Comparison of ENCODE assay signal across 15 cellular contexts in genomic region chr10:16681525-16681924, GRCh38.
DNase-seq lines count a peak whose midpoint lies in the region; ATAC-seq and TF ChIP-seq lines count a peak whose summit lies in the region.
"Had no signal": no experiment of that assay in that cellular context is flagged by ENCODE, and none has a peak within 500 bp of the region (broad histone marks: within the 10 kb centered on the region; RNA-seq: fewer than 3 reads in every experiment).

No MANE protein-coding gene starts in this region.

- no peak for TF ChIP-seq POLR2A in IMR-90 (IDR thresholded peaks at IDR 0.05; ENCODE audit: low read depth, low read length)

- intact Hi-C loops in activated CD4-positive, alpha-beta T cell treated with anti-CD3 and anti-CD28 coated beads for 36 hours (cut with DNase I, micrococcal nuclease) = no loop called here
- intact Hi-C loops in IMR-90 (cut with micrococcal nuclease) = no loop called here

- no peaks in the 10 kb centered on the region for H3K4me1 ChIP-seq in IMR-90 (ENCODE audit: control insufficient read depth, insufficient read depth, low read length)
- H3K4me1 ChIP-seq: BE2C, HAP-1 had no signal

- WGBS in IMR-90 (ENCODE audit: extremely low coverage in 2 of 2, insufficient read length in 1 of 2), 2 experiments = no CpG with 5 or more reads among the region's 1 CpG

- H3K9ac ChIP-seq in IMR-90 (ENCODE audit: low read depth, low read length) = no peak overlapping the region

- no peak overlapping the region for H3K56ac ChIP-seq in IMR-90 (ENCODE audit: extremely low read depth, insufficient read depth, low read length)

- TF ChIP-seq CTCF in IMR-90 (conservative IDR thresholded peaks at IDR 0.05; ENCODE audit: low read depth, low read length) = no peak
- TF ChIP-seq CTCF in fibroblast of mammary gland (conservative IDR thresholded peaks at IDR 0.05; ENCODE audit: control insufficient read depth, insufficient read depth, low read depth, low read length) = no peak

- TF ChIP-seq RAD21 in IMR-90 (IDR thresholded peaks at IDR 0.05; ENCODE audit: low read length) = no peak

- peak; percentile 16 for DNase-seq in activated CD4-positive, alpha-beta T cell treated with anti-CD3 and anti-CD28 coated beads for 36 hours
- no peak for DNase-seq in activated CD4-positive, alpha-beta T cell treated with anti-CD3 and anti-CD28 coated beads for 48 hours
- DNase-seq in IMR-90 (peak; percentile 53), fibroblast of mammary gland (ENCODE audit: low read depth) (peak; percentile 3), 8988T (no peak), inferior parietal cortex (ENCODE audit: extremely low spot score) (no peak)
- DNase-seq in stimulated activated naive CD8-positive, alpha-beta T cell treated with anti-CD3 and anti-CD28 coated beads, Interleukin-15, amount 100 ng/mL, for 72 hours = no peak
- DNase-seq: BE2C; CD4-positive, alpha-beta memory T cell; DMS79; HFFc6 had no signal

- H3K79me1 ChIP-seq in IMR-90 (ENCODE audit: low read depth in 1 of 2, low read length in 2 of 2) = peaks cover 12 to 14% of the 10 kb centered on the region in 2 experiments; a peak in 3 of 4 replicates

- no peak overlapping the region for H4K5ac ChIP-seq in IMR-90 (ENCODE audit: low read depth, low read length)

- peak; percentile 75 for ATAC-seq in activated CD4-positive, alpha-beta T cell treated with anti-CD3 and anti-CD28 coated beads for 36 hours
- ATAC-seq in IMR-90 (ENCODE audit: low read depth) = no peak
- peak; percentile 50 for ATAC-seq in stimulated activated naive CD8-positive, alpha-beta T cell treated with anti-CD3 and anti-CD28 coated beads, Interleukin-15, amount 100 ng/mL, for 72 hours
- ATAC-seq: GM12878, HepG2 had no signal

- no peak overlapping the region for H3K4me2 ChIP-seq in IMR-90 (ENCODE audit: low read depth, low read length)

- H3K36me3 Mint-ChIP-seq in activated CD4-positive, alpha-beta T cell treated with anti-CD3 and anti-CD28 coated beads for 36 hours (ENCODE audit: low read depth) = peaks cover 24% of the 10 kb centered on the region

- H3K4me1 Mint-ChIP-seq in activated CD4-positive, alpha-beta T cell treated with anti-CD3 and anti-CD28 coated beads for 36 hours = peaks cover 1% of the 10 kb centered on the region
- no peaks in the 10 kb centered on the region for H3K4me1 Mint-ChIP-seq in stimulated activated naive CD8-positive, alpha-beta T cell treated with anti-CD3 and anti-CD28 coated beads, Interleukin-15, amount 100 ng/mL, for 72 hours

- H3K9me3 ChIP-seq in IMR-90 (ENCODE audit: control insufficient read depth, insufficient read depth, low read length) = no peaks in the 10 kb centered on the region
- H3K9me3 ChIP-seq: BE2C, HAP-1 had no signal

- no peak overlapping the region for H2BK20ac ChIP-seq in IMR-90 (ENCODE audit: low read depth, low read length)

- no peak overlapping the region for H2BK120ac ChIP-seq in IMR-90 (ENCODE audit: low read depth, low read length)

- POLR2A ChIA-PET in activated CD4-positive, alpha-beta T cell treated with anti-CD3 and anti-CD28 coated beads for 36 hours (lab: Charles Lee) = no interaction called here
- POLR2A ChIA-PET in IMR-90 (lab: Charles Lee; ENCODE audit: unreplicated experiment) = no interaction called here

- H3K9me1 ChIP-seq in IMR-90 (ENCODE audit: insufficient read depth, low read length) = no peaks in the 10 kb centered on the region

- CTCF ChIA-PET in activated CD4-positive, alpha-beta T cell treated with anti-CD3 and anti-CD28 coated beads for 36 hours (lab: Charles Lee) = no interaction called here
- CTCF ChIA-PET in IMR-90 (lab: Yijun Ruan, JAX) = no interaction called here

- no peaks in the 10 kb centered on the region for H3K27me3 ChIP-seq in IMR-90 (ENCODE audit: control insufficient read depth, insufficient read depth, low read length)
- H3K27me3 ChIP-seq: BE2C had no signal

- no peaks in the 10 kb centered on the region for H3K9me3 Mint-ChIP-seq in activated CD4-positive, alpha-beta T cell treated with anti-CD3 and anti-CD28 coated beads for 36 hours (ENCODE audit: low read depth)
- peaks cover 5 to 8% of the 10 kb centered on the region in 2 donors for H3K9me3 Mint-ChIP-seq in stimulated activated naive CD8-positive, alpha-beta T cell treated with anti-CD3 and anti-CD28 coated beads, Interleukin-15, amount 100 ng/mL, for 72 hours
- H3K9me3 Mint-ChIP-seq: HFFc6 had no signal

- H3K23ac ChIP-seq in IMR-90 (ENCODE audit: low read depth, low read length) = no peak overlapping the region

- no peak overlapping the region for H2AK9ac ChIP-seq in IMR-90 (replicated peaks; ENCODE audit: low read depth, low read length, poor library complexity)

- H4K91ac ChIP-seq in IMR-90 (ENCODE audit: insufficient read depth, low read depth, low read length) = no peak overlapping the region

- no peak overlapping the region for H3K18ac ChIP-seq in IMR-90 (ENCODE audit: low read depth, low read length)

- H4K8ac ChIP-seq in IMR-90 (ENCODE audit: low read depth in 2 of 2, low read length in 2 of 2) = no peak overlapping the region

- no peak overlapping the region for H3K27ac Mint-ChIP-seq in activated CD4-positive, alpha-beta T cell treated with anti-CD3 and anti-CD28 coated beads for 36 hours
- H3K27ac Mint-ChIP-seq in stimulated activated naive CD8-positive, alpha-beta T cell treated with anti-CD3 and anti-CD28 coated beads, Interleukin-15, amount 100 ng/mL, for 72 hours = no peak overlapping the region
- H3K27ac Mint-ChIP-seq: CD4-positive, alpha-beta memory T cell; HFFc6 had no signal

- H4K20me1 ChIP-seq in IMR-90 (ENCODE audit: insufficient read depth, low read length) = no peaks in the 10 kb centered on the region; the same call in 1 of the 2 replicates

- no peak overlapping the region for H3K27ac ChIP-seq in IMR-90 (ENCODE audit: insufficient read depth, low read length)
- H3K27ac ChIP-seq: C4-2B had no signal

- H2BK15ac ChIP-seq in IMR-90 (ENCODE audit: low read depth, low read length) = no peak overlapping the region

- no peak overlapping the region for H3K4me3 Mint-ChIP-seq in activated CD4-positive, alpha-beta T cell treated with anti-CD3 and anti-CD28 coated beads for 36 hours
- no peak overlapping the region for H3K4me3 Mint-ChIP-seq in stimulated activated naive CD8-positive, alpha-beta T cell treated with anti-CD3 and anti-CD28 coated beads, Interleukin-15, amount 100 ng/mL, for 72 hours
- H3K4me3 Mint-ChIP-seq: CD4-positive, alpha-beta memory T cell; HFFc6 had no signal

- no peaks in the 10 kb centered on the region for H3K27me3 Mint-ChIP-seq in activated CD4-positive, alpha-beta T cell treated with anti-CD3 and anti-CD28 coated beads for 36 hours
- no peaks in the 10 kb centered on the region for H3K27me3 Mint-ChIP-seq in stimulated activated naive CD8-positive, alpha-beta T cell treated with anti-CD3 and anti-CD28 coated beads, Interleukin-15, amount 100 ng/mL, for 72 hours
- H3K27me3 Mint-ChIP-seq: CD4-positive, alpha-beta memory T cell had no signal

- no TSS peak for BruUV-seq in IMR-90 (replicated peaks; lab: Mats Ljungman, UMichigan)

- no peak overlapping the region for H2BK5ac ChIP-seq in IMR-90 (ENCODE audit: low read depth, low read length, poor library complexity, severe bottlenecking)

- dilution Hi-C loops in IMR-90 (cut with HindIII; ENCODE audit: low sequenced_read_pairs, unreplicated experiment) = no loop called here

- H2AFZ ChIP-seq in IMR-90 (replicated peaks; ENCODE audit: low read length, poor library complexity) = no peak overlapping the region

- H3K36me3 ChIP-seq in IMR-90 (ENCODE audit: control insufficient read depth, insufficient read depth, low read length) = no peaks in the 10 kb centered on the region
- H3K36me3 ChIP-seq: BE2C, HAP-1 had no signal

- in situ Hi-C loops in IMR-90 (cut with MboI; ENCODE audit: low sequenced_read_pairs) = no loop called here

- no peak overlapping the region for H3K14ac ChIP-seq in IMR-90 (replicated peaks; ENCODE audit: low read depth, low read length)

- H3K4me3 ChIP-seq in IMR-90 (ENCODE audit: insufficient read depth, low read depth, low read length) = no peak overlapping the region
- H3K4me3 ChIP-seq in fibroblast of mammary gland (ENCODE audit: control insufficient read depth, low read depth, low read length) = no peak overlapping the region
- H3K4me3 ChIP-seq: GM12878, HAP-1 had no signal

- H2AK5ac ChIP-seq in IMR-90 (ENCODE audit: low read depth, low read length) = no peak overlapping the region

- H3K4ac ChIP-seq in IMR-90 (ENCODE audit: low read depth, low read length) = no peak overlapping the region

TF ChIP-seq in IMR-90, 13 proteins besides CTCF, POLR2A, EP300 and RAD21:
- TF ChIP-seq MAFK (IDR thresholded peaks at IDR 0.05; ENCODE audit: low read depth, low read length) = no peak
- TF ChIP-seq RFX5 (IDR thresholded peaks at IDR 0.05; ENCODE audit: low read depth, low read length) = no peak
- no peak for TF ChIP-seq RCOR1 (IDR thresholded peaks at IDR 0.05; ENCODE audit: insufficient replicate concordance, low read length)
- TF ChIP-seq, protein P1, sequence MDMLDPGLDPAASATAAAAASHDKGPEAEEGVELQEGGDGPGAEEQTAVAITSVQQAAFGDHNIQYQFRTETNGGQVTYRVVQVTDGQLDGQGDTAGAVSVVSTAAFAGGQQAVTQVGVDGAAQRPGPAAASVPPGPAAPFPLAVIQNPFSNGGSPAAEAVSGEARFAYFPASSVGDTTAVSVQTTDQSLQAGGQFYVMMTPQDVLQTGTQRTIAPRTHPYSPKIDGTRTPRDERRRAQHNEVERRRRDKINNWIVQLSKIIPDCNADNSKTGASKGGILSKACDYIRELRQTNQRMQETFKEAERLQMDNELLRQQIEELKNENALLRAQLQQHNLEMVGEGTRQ (IDR thresholded peaks at IDR 0.05; ENCODE audit: low read depth, low read length) = no peak
- no peak for TF ChIP-seq FOS (IDR thresholded peaks at IDR 0.05; ENCODE audit: low read depth, low read length)
- no peak for TF ChIP-seq BHLHE40 (IDR thresholded peaks at IDR 0.05; ENCODE audit: low read depth, low read length)

Comparison
In these comparisons a context has a peak if more than half of its experiments do, and no peak if none do; other contexts are left out.
1. DNase-seq: peak in activated CD4-positive, alpha-beta T cell treated with anti-CD3 and anti-CD28 coated beads for 36 hours (single experiment), IMR-90 (single experiment) and fibroblast of mammary gland (single experiment); none in activated CD4-positive, alpha-beta T cell treated with anti-CD3 and anti-CD28 coated beads for 48 hours (single experiment), stimulated activated naive CD8-positive, alpha-beta T cell treated with anti-CD3 and anti-CD28 coated beads, Interleukin-15, amount 100 ng/mL, for 72 hours (0 of 2), 8988T (single experiment) and inferior parietal cortex (single experiment).